Comparison of ENCODE assay signal across 8 cellular contexts in genomic region chr17:43398724-43399595, GRCh38. TPM values are rescaled to one million over a fixed set of nuclear protein-coding genes. Genes with fewer than 3 reads are reported as not detected.
DNase-seq lines count a peak whose midpoint lies in the region; ATAC-seq and TF ChIP-seq lines count a peak whose summit lies in the region.

Gene ARL4D (plus strand): TSS chr17:43398993. CDS start chr17:43399733, 740 bp downstream.

- peak within 1 kb of the TSS; percentile 84 for H3K27ac Mint-ChIP-seq in activated CD4-positive, alpha-beta T cell treated with anti-CD3 and anti-CD28 coated beads, Interleukin-2, amount 10 ng/mL, durations not matched to agents 24 days and 14 days

- H3K27me3 Mint-ChIP-seq in activated CD4-positive, alpha-beta T cell treated with anti-CD3 and anti-CD28 coated beads, Interleukin-2, amount 10 ng/mL, durations not matched to agents 24 days and 14 days = no peaks in the 10 kb centered on the region

- no peaks in the 10 kb centered on the region for H3K36me3 Mint-ChIP-seq in activated CD4-positive, alpha-beta T cell treated with anti-CD3 and anti-CD28 coated beads, Interleukin-2, amount 10 ng/mL, durations not matched to agents 24 days and 14 days (ENCODE audit: low read depth)

- peak within 1 kb of the TSS; percentile 16 for H3K27ac ChIP-seq in cingulate gyrus (ENCODE audit: low read depth, low read length)

- peak within 1 kb of the TSS; percentile 57 for H3K4me3 ChIP-seq in HFF-Myc (replicated peaks; ENCODE audit: low read depth, low read length)

- intact Hi-C loops in activated CD4-positive, alpha-beta T cell treated with anti-CD3 and anti-CD28 coated beads, Interleukin-2, amount 10 ng/mL, durations not matched to agents 24 days and 14 days (cut with micrococcal nuclease) = loop anchor here (1.0 kb wide), 1 partner anchor 84 kb away; the partner anchor contains the start of gene DHX8
- intact Hi-C loops in left colon (cut with DNase I, micrococcal nuclease) = no loop called here

- H3K4me3 Mint-ChIP-seq in activated CD4-positive, alpha-beta T cell treated with anti-CD3 and anti-CD28 coated beads, Interleukin-2, amount 10 ng/mL, durations not matched to agents 24 days and 14 days = peak within 1 kb of the TSS; percentile 92

- DNase-seq in C1 segment of cervical spinal cord (lab: John Stamatoyannopoulos, UW) = peak in 13 of 14 donors; percentile 10 to 81 (median 59)
- DNase-seq in HFF-Myc (ENCODE audit: extremely low read depth, low read depth) = no peak
- peak; percentile 69 for DNase-seq in NCI-H446 treated with DMSO at 0.1 percent for 48 hours (lab: John Stamatoyannopoulos, UW)
- DNase-seq in activated CD4-positive, alpha-beta T cell treated with anti-CD3 and anti-CD28 coated beads, Interleukin-2, amount 10 ng/mL, durations not matched to agents 24 days and 14 days = peak; percentile 96
- DNase-seq in left colon = peak; percentile 85 to 94
- DNase-seq in stimulated activated CD4-positive, alpha-beta T cell treated with anti-CD3 and anti-CD28 coated beads, Interleukin-1b, Interleukin-23, amount 100 ng/mL, for 24 hours (ENCODE audit: low read depth in 4 of 4, low spot score in 1 of 4) = peak; percentile 63 to 75 (median 71)

- TF ChIP-seq CTCF in HFF-Myc (IDR thresholded peaks at IDR 0.05; ENCODE audit: low read depth, low read length, missing control alignments) = no peak

- H3K9me3 Mint-ChIP-seq in activated CD4-positive, alpha-beta T cell treated with anti-CD3 and anti-CD28 coated beads, Interleukin-2, amount 10 ng/mL, durations not matched to agents 24 days and 14 days = no peaks in the 10 kb centered on the region

- peak; percentile 86 for ATAC-seq in left colon
- no peak for ATAC-seq in GM19351 (IDR thresholded peaks at IDR 0.05; ENCODE audit: unreplicated experiment)

- H3K4me1 Mint-ChIP-seq in activated CD4-positive, alpha-beta T cell treated with anti-CD3 and anti-CD28 coated beads, Interleukin-2, amount 10 ng/mL, durations not matched to agents 24 days and 14 days = peaks cover 39% of the 10 kb centered on the region

RNA-seq across cellular contexts. Expression of gene ARL4D, which starts in this region (rescaled TPM):
- total RNA-seq in activated CD4-positive, alpha-beta T cell treated with anti-CD3 and anti-CD28 coated beads, Interleukin-2, amount 10 ng/mL, durations not matched to agents 24 days and 14 days = 3.3 and 3.5 TPM in 2 replicates
- 1 to 10 TPM; 1.5 to 7.3 TPM for total RNA-seq in left colon
